Comparison of ENCODE assay signal across 8 cellular contexts in genomic region chr11:662689-663274, GRCh38. TPM values are rescaled to one million over a fixed set of nuclear protein-coding genes. Genes with fewer than 3 reads are reported as not detected.
A peak's percentile ranks its signal among the peaks of the same experiment; 100 is the strongest.
DNase-seq lines count a peak whose midpoint lies in the region; ATAC-seq and TF ChIP-seq lines count a peak whose summit lies in the region.

No MANE protein-coding gene starts in this region.

- H3K4me2 ChIP-seq in PC-9, result no peak overlapping the region

- no peaks in the 10 kb centered on the region for H3K9me2 ChIP-seq in PC-9 (ENCODE audit: insufficient read depth)

- H2AFZ ChIP-seq in PC-9, result no peak overlapping the region

- H3K4me3 ChIP-seq in PC-9 (no peak overlapping the region), adrenal gland (no peak overlapping the region)

- ATAC-seq in left cardiac atrium, result peak; percentile 81 to 85
- ATAC-seq in GM18498 (IDR thresholded peaks at IDR 0.05; ENCODE audit: unreplicated experiment), result no peak
- ATAC-seq in HG03354 (IDR thresholded peaks at IDR 0.05; ENCODE audit: poor library complexity, severe bottlenecking, unreplicated experiment), result no peak

- intact Hi-C loops in PC-9 (cut with micrococcal nuclease; ENCODE audit: unreplicated experiment), result loop anchor here (5.0 kb wide), 1 partner anchor 100 kb away; no protein-coding TSS in a partner anchor
- intact Hi-C loops in adrenal gland (cut with DNase I), result loop anchor here (2.0 to 5.0 kb wide), 2 partner anchors 60 to 62 kb away; no protein-coding TSS in a partner anchor
- intact Hi-C loops in left cardiac atrium (cut with DNase I), result loop anchor here (5.0 kb wide), 1 partner anchor 60 kb away; no protein-coding TSS in a partner anchor

- no peaks in the 10 kb centered on the region for H3K4me1 ChIP-seq in PC-9 (replicated peaks; ENCODE audit: insufficient read depth)
- peaks cover 7 to 9% of the 10 kb centered on the region in 2 donors for H3K4me1 ChIP-seq in adrenal gland (replicated peaks in 1 of 2)

- peaks cover 8% of the 10 kb centered on the region; the same call in 1 of the 2 replicates for H4K20me1 ChIP-seq in PC-9 (ENCODE audit: insufficient read depth)

- H3K27me3 ChIP-seq in PC-9 (ENCODE audit: insufficient read depth, low read depth) (no peaks in the 10 kb centered on the region), adrenal gland (no peaks in the 10 kb centered on the region)

- H3K9me3 ChIP-seq in PC-9 (ENCODE audit: insufficient read depth, low read depth) (no peaks in the 10 kb centered on the region), adrenal gland (replicated peaks in 1 of 3) (no peaks in the 10 kb centered on the region)

- WGBS in adrenal gland, 4 donors, result 57 to 81% (median 63%) methylated on average over 9 to 15 of the region's 15 CpGs

- 0 out of 2 replicates have a peak, but pooled peaks cover 6% of the 10 kb centered on the region for H3F3A ChIP-seq in PC-9 (ENCODE audit: insufficient read depth, low read depth)

- CTCF ChIA-PET in PC-9 (lab: Charles Lee), result no interaction called here

- peak; percentile 30 for DNase-seq in A172 (ENCODE audit: low spot score)
- DNase-seq in PC-9, result peak in 1 of 2 experiments; percentile 44
- DNase-seq in adrenal gland, result peak; percentile 56 to 89 (median 74)
- peak; percentile 76 for DNase-seq in left cardiac atrium
- DNase-seq in renal cortical epithelial cell (ENCODE audit: low read depth), result peak; percentile 27

- TF ChIP-seq POLR2A in adrenal gland (IDR thresholded peaks at IDR 0.05), result no peak

- TF ChIP-seq CTCF in GM12873 (IDR thresholded peaks at IDR 0.05; ENCODE audit: insufficient read depth, low read depth, low read length, missing control alignments) (peak; percentile 94), PC-9 (conservative IDR thresholded peaks at IDR 0.05) (peak; percentile 74), adrenal gland (IDR thresholded peaks at IDR 0.05) (peak; percentile 72 to 90 (median 84))

- BruUV-seq in PC-9 (replicated peaks; lab: Mats Ljungman, UMichigan), result no TSS peak

- H3K27ac ChIP-seq in PC-9 (no peak overlapping the region), adrenal gland (no peak overlapping the region)

- POLR2A ChIA-PET in PC-9 (lab: Charles Lee; ENCODE audit: unreplicated experiment), result no interaction called here

- H3K36me3 ChIP-seq in PC-9 (ENCODE audit: low read depth) (no peaks in the 10 kb centered on the region), adrenal gland (replicated peaks in 1 of 2) (peaks cover 0 to 20% of the 10 kb centered on the region in 2 donors)

- no peaks in the 10 kb centered on the region for H3K79me2 ChIP-seq in PC-9 (ENCODE audit: low read depth)

RNA-seq across cellular contexts. Expression of gene DRD4, which starts 25.7 kb away (rescaled TPM):
- not detected in 2 replicates for total RNA-seq in A172 (2014; rRNA removed; shearing (Covaris generic))
- total RNA-seq in PC-9 (2021) (0.35 and 1.4 TPM in 2 replicates), adrenal gland (1 to 10 TPM in 1 of 8 donors, under 1 TPM in 5, not detected in 2; 0.28 to 1.1 (median 0.40) TPM), left cardiac atrium (under 1 TPM; 0.15 to 0.29 TPM), renal cortical epithelial cell (0.10 TPM in 1 of 2 replicates, not detected in the other)
- 1 to 10 TPM in 2 of 3 donors, not detected in 1; 1.2 to 1.3 TPM for polyA plus RNA-seq in adrenal gland

RNA-seq across cellular contexts. Expression of gene DEAF1, which starts 32.2 kb away (rescaled TPM):
- total RNA-seq in A172 (2014; rRNA removed; shearing (Covaris generic)), result 12.8 and 20.2 TPM in 2 replicates
- total RNA-seq in PC-9 (2021), result 36.9 and 44.4 TPM in 2 replicates
- total RNA-seq in adrenal gland, result 10 to 100 TPM; 32.8 to 57.3 (median 53.7) TPM
- 100 to 1,000 TPM in 1 of 3 donors, 10 to 100 TPM in 2; 20.6 to 131 (median 67.0) TPM for polyA plus RNA-seq in adrenal gland
- 10 to 100 TPM; 19.2 to 21.1 TPM for total RNA-seq in left cardiac atrium
- 27.6 and 62.7 TPM in 2 replicates for total RNA-seq in renal cortical epithelial cell

RNA-seq across cellular contexts. Expression of gene TMEM80, which starts 32.8 kb away (rescaled TPM):
- total RNA-seq in A172 (2014; rRNA removed; shearing (Covaris generic)), result 17.1 and 17.9 TPM in 2 replicates
- 34.0 and 36.6 TPM in 2 replicates for total RNA-seq in PC-9 (2021)
- total RNA-seq in adrenal gland, result 10 to 100 TPM; 11.1 to 85.3 (median 34.7) TPM
- polyA plus RNA-seq in adrenal gland, result 10 to 100 TPM; 14.8 to 33.8 (median 26.0) TPM
- 10 to 100 TPM; 11.3 to 15.6 TPM for total RNA-seq in left cardiac atrium
- total RNA-seq in renal cortical epithelial cell, result 3.6 and 7.7 TPM in 2 replicates

RNA-seq across cellular contexts. Expression of gene SCT, which starts 35.8 kb away (rescaled TPM):
- not detected in 2 replicates for total RNA-seq in A172 (2014; rRNA removed; shearing (Covaris generic))
- not detected in 2 replicates for total RNA-seq in PC-9 (2021)
- not detected for total RNA-seq in adrenal gland
- under 1 TPM in 1 of 3 donors, not detected in 2; 0.61 TPM for polyA plus RNA-seq in adrenal gland
- total RNA-seq in left cardiac atrium, result not detected
- not detected in 2 replicates for total RNA-seq in renal cortical epithelial cell

RNA-seq across cellular contexts. Expression of gene CDHR5, which starts 38.0 kb away (rescaled TPM):
- not detected in 2 replicates for total RNA-seq in A172 (2014; rRNA removed; shearing (Covaris generic))
- total RNA-seq in PC-9 (2021) (not detected in 2 replicates), adrenal gland (1 to 10 TPM in 5 of 8 donors, under 1 TPM in 2, not detected in 1; 0.83 to 5.2 (median 1.3) TPM), left cardiac atrium (not detected), renal cortical epithelial cell (0.15 TPM in 1 of 2 replicates, not detected in the other)
- under 1 TPM; 0.31 to 0.61 (median 0.56) TPM for polyA plus RNA-seq in adrenal gland

Comparison
In these comparisons a context has a peak if more than half of its experiments do, and no peak if none do; other contexts are left out.
1. ATAC-seq: peak in left cardiac atrium (2 of 2); none in GM18498 (single experiment) and HG03354 (single experiment).
2. Peak in every context shown above with its lines, with median percentiles within 50 percentile points of each other: CTCF ChIP-seq.